ENCODE assay signal across 9 cellular contexts in genomic region chr10:124589491-124590006, GRCh38.
DNase-seq lines count a peak whose midpoint lies in the region; ATAC-seq, FAIRE-seq and TF ChIP-seq lines count a peak whose summit lies in the region.
"Had no signal": no experiment of that assay in that cellular context is flagged by ENCODE, and none has a peak within 500 bp of the region (broad histone marks: within the 10 kb centered on the region; RNA-seq: fewer than 3 reads in every experiment).

No MANE protein-coding gene starts in this region.

- no peak for TF ChIP-seq CTCF in AG10803 (conservative IDR thresholded peaks at IDR 0.05; ENCODE audit: low read length)
- TF ChIP-seq CTCF in adrenal gland (IDR thresholded peaks at IDR 0.05) = no peak
- TF ChIP-seq CTCF in heart left ventricle (IDR thresholded peaks at IDR 0.05) = no peak
- TF ChIP-seq CTCF in pancreas (IDR thresholded peaks at IDR 0.05) = no peak

- DNase-seq in AG10803 (ENCODE audit: low read depth) = peak; percentile 12
- DNase-seq in adrenal gland = peak in 6 of 7 donors; percentile 42 to 68 (median 52)
- peak in 3 of 5 donors; percentile 28 to 56 (median 37) for DNase-seq in heart left ventricle
- peak; percentile 59 to 83 (median 72) for DNase-seq in pancreas
- DNase-seq in NCI-H2171 (lab: John Stamatoyannopoulos, UW) = no peak
- no peak for DNase-seq in T-helper 2 cell
- DNase-seq: effector CD4-positive, alpha-beta T cell had no signal

- no peaks in the 10 kb centered on the region for H3K27me3 ChIP-seq in adrenal gland
- H3K27me3 ChIP-seq in heart left ventricle = no peaks in the 10 kb centered on the region
- H3K27me3 ChIP-seq in pancreas = no peaks in the 10 kb centered on the region

- no peak overlapping the region for H3K4me3 ChIP-seq in AG10803 (ENCODE audit: low read length)
- H3K4me3 ChIP-seq in adrenal gland = no peak overlapping the region
- H3K4me3 ChIP-seq in heart left ventricle = no peak overlapping the region
- H3K4me3 ChIP-seq in pancreas = no peak overlapping the region

- no peaks in the 10 kb centered on the region for H3K9me3 ChIP-seq in adrenal gland (replicated peaks in 1 of 3)
- peaks cover 0 to 5% (median 0%) of the 10 kb centered on the region in 12 donors for H3K9me3 ChIP-seq in heart left ventricle
- H3K9me3 ChIP-seq in pancreas = no peaks in the 10 kb centered on the region

- H3K4me1 ChIP-seq in adrenal gland (replicated peaks in 1 of 2) (peaks cover 19 to 24% of the 10 kb centered on the region in 2 donors), heart left ventricle (peaks cover 0 to 22% (median 12%) of the 10 kb centered on the region in 12 donors), pancreas (peaks cover 5 to 15% (median 12%) of the 10 kb centered on the region in 3 donors)

- no peaks in the 10 kb centered on the region for H3K36me3 ChIP-seq in adrenal gland (replicated peaks in 1 of 2)
- no peaks in the 10 kb centered on the region for H3K36me3 ChIP-seq in heart left ventricle
- H3K36me3 ChIP-seq in pancreas = no peaks in the 10 kb centered on the region

- TF ChIP-seq POLR2A in adrenal gland (IDR thresholded peaks at IDR 0.05) (no peak), heart left ventricle (IDR thresholded peaks at IDR 0.05) (no peak)

- intact Hi-C loops in adrenal gland (cut with DNase I) (no loop called here), heart left ventricle (cut with DNase I) (no loop called here), pancreas (cut with DNase I) (no loop called here)

- no peak for FAIRE-seq in pancreas (lab: Jason Lieb, UNC)

- ATAC-seq in heart left ventricle (peak in 2 of 4 donors; percentile 6 to 24), pancreas (peak; percentile 68 to 80 (median 78)), HG03095 (IDR thresholded peaks at IDR 0.05; ENCODE audit: unreplicated experiment) (no peak), HG03175 (IDR thresholded peaks at IDR 0.05; ENCODE audit: unreplicated experiment) (no peak)

- WGBS in adrenal gland, 4 donors = 47 to 77% (median 70%) methylated on average over 18 to 22 of the region's 22 CpGs
- 76 to 83% (median 80%) methylated on average over 21 to 22 of the region's 22 CpGs for WGBS in heart left ventricle, 4 donors
- 28% methylated on average over 22 of the region's 22 CpGs for WGBS in pancreas, 2 donors

- H3K27ac ChIP-seq in adrenal gland (peak overlapping the region in 4 of 5 donors; percentile 17 to 80 (median 56)), heart left ventricle (peak overlapping the region in 2 of 12 donors; percentile 43 to 52), pancreas (peak overlapping the region in 3 of 4 donors; percentile 33 to 58 (median 55))

Comparison
In these comparisons a context has a peak if more than half of its experiments do, and no peak if none do; other contexts are left out.
1. DNase-seq: peak in AG10803 (single experiment), adrenal gland (6 of 7), heart left ventricle (3 of 5) and pancreas (6 of 6); none in NCI-H2171 (single experiment) and T-helper 2 cell (0 of 5).
2. ATAC-seq: peak in pancreas (4 of 4); none in HG03095 (single experiment) and HG03175 (single experiment).